In the genomic region with DNA sequence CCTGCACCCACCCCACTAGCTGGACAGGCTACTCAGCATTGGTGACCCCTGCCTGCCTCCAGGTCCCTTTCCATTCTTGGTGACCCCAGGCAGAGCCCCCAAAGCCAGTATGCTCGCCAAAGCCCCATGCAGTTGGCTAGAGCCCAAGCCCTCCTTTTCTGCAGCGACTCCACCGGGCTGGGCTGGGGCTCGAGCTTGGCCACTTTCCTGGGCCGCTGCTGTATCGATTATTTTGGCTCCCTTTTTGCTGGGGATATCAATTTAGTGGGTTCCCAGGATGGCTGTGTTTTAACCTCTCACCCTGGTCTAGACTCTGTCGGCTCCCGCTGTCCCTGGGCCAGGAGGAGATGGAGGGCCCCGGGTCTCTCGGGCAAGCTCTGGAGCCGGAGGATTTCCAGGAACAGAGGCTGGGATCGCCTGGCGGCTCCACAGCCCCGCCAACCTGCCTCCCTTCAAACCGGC, we compare ENCODE assay signal across 13 cellular contexts.
"Had no signal": no experiment of that assay in that cellular context is flagged by ENCODE, and none has a peak within 500 bp of the region (broad histone marks: within the 10 kb centered on the region; RNA-seq: fewer than 3 reads in every experiment).

No MANE protein-coding gene starts in this region.

- H3K27me3 ChIP-seq: right lobe of liver, uterus had no signal

- DNase-seq: activated CD4-positive, alpha-beta T cell treated with anti-CD3 and anti-CD28 coated beads, Interleukin-2, amount 50 U/mL, for 1 hour; activated CD4-positive, CD25-positive, alpha-beta regulatory T cell; activated CD8-positive, alpha-beta memory T cell treated with anti-CD3 and anti-CD28 coated beads for 24 hours; activated naive CD4-positive, alpha-beta T cell; activated T-cell treated with anti-CD3 and anti-CD28 coated beads for 4 hours; nephron progenitor cell; uterus had no signal

- H3K36me3 Mint-ChIP-seq: memory B cell had no signal

- H3K4me3 ChIP-seq: right lobe of liver, uterus had no signal

- H3K4me3 Mint-ChIP-seq: memory B cell; nephron progenitor cell; stimulated activated effector memory CD8-positive, alpha-beta T cell treated with anti-CD3 and anti-CD28 coated beads, Interleukin-12 subunit alpha, Interleukin-12 subunit beta, amount 100 ng/mL, for 72 hours; T-helper 2 cell treated with Interferon-gamma antibody and Interleukin-4, amounts not matched to agents 5 μg/mL and 100 μg/mL, for 36 hours had no signal

- H3K4me1 ChIP-seq: right lobe of liver, uterus had no signal

- H3K27ac Mint-ChIP-seq: memory B cell; nephron progenitor cell; T-helper 2 cell treated with Interferon-gamma antibody and Interleukin-4, amounts not matched to agents 5 μg/mL and 100 μg/mL, for 36 hours had no signal

- ATAC-seq: esophagus mucosa; left lobe of liver; right lobe of liver; stimulated activated effector memory CD8-positive, alpha-beta T cell treated with anti-CD3 and anti-CD28 coated beads, Interleukin-12 subunit alpha, Interleukin-12 subunit beta, amount 100 ng/mL, for 72 hours had no signal

- H3K36me3 ChIP-seq: right lobe of liver, uterus had no signal

- H3K9me3 ChIP-seq: right lobe of liver, uterus had no signal

- H3K27ac ChIP-seq: right lobe of liver had no signal

- H3K9me3 Mint-ChIP-seq: memory B cell; nephron progenitor cell; stimulated activated effector memory CD8-positive, alpha-beta T cell treated with anti-CD3 and anti-CD28 coated beads, Interleukin-12 subunit alpha, Interleukin-12 subunit beta, amount 100 ng/mL, for 72 hours; T-helper 2 cell treated with Interferon-gamma antibody and Interleukin-4, amounts not matched to agents 5 μg/mL and 100 μg/mL, for 36 hours had no signal
